ENCODE assay signal across 8 cellular contexts in genomic region chr11:128506999-128507591, GRCh38.
DNase-seq lines count a peak whose midpoint lies in the region; ATAC-seq lines count a peak whose summit lies in the region.

No MANE protein-coding gene starts in this region.

- intact Hi-C loops in Right ventricle myocardium superior (cut with DNase I), result no loop called here

- ATAC-seq in Right ventricle myocardium superior (ENCODE audit: poor library complexity) (peak; percentile 84), HG02852 (IDR thresholded peaks at IDR 0.05; ENCODE audit: unreplicated experiment) (no peak)

- DNase-seq in DMS153 treated with DMSO at 0.1 percent for 48 hours (lab: John Stamatoyannopoulos, UW; ENCODE audit: unreplicated experiment), result peak; percentile 59
- peak; percentile 55 for DNase-seq in MV-4-11 (lab: John Stamatoyannopoulos, UW)
- DNase-seq in activated T-helper 9 cell treated with anti-CD3 and anti-CD28 coated beads, Interleukin-2, amount 50 U/mL, for 16 hours (ENCODE audit: low read depth), result peak; percentile 27
- peak; percentile 92 for DNase-seq in Right ventricle myocardium superior
- DNase-seq in pulmonary artery endothelial cell (ENCODE audit: low read depth, low spot score), result peak; percentile 59
- no peak for DNase-seq in cerebellum (ENCODE audit: low spot score)
- no peak for DNase-seq in NCI-H1436 treated with DMSO at 0.1 percent for 48 hours (lab: John Stamatoyannopoulos, UW)

Comparison
In these comparisons a context has a peak if more than half of its experiments do, and no peak if none do; other contexts are left out.
1. DNase-seq: peak in DMS153 treated with DMSO at 0.1 percent for 48 hours (single experiment), MV-4-11 (single experiment), activated T-helper 9 cell treated with anti-CD3 and anti-CD28 coated beads, Interleukin-2, amount 50 U/mL, for 16 hours (single experiment), Right ventricle myocardium superior (single experiment) and pulmonary artery endothelial cell (single experiment); none in cerebellum (single experiment) and NCI-H1436 treated with DMSO at 0.1 percent for 48 hours (single experiment).